17 cellular contexts compared by ENCODE assay signal in genomic region chr7:15972767-15973362, GRCh38.
DNase-seq lines count a peak whose midpoint lies in the region; FAIRE-seq and TF ChIP-seq lines count a peak whose summit lies in the region.
"Had no signal": no experiment of that assay in that cellular context is flagged by ENCODE, and none has a peak within 500 bp of the region (broad histone marks: within the 10 kb centered on the region; RNA-seq: fewer than 3 reads in every experiment).

No MANE protein-coding gene starts in this region.

- no peaks in the 10 kb centered on the region for H3K4me1 Mint-ChIP-seq in Caco-2 (ENCODE audit: low read depth, unreplicated experiment)
- H3K4me1 Mint-ChIP-seq: CD8-positive, alpha-beta memory T cell; stimulated activated naive CD8-positive, alpha-beta T cell treated with anti-CD3 and anti-CD28 coated beads, Interleukin-15, amount 100 ng/mL, for 72 hours had no signal

- 39% methylated on average over 4 of the region's 5 CpGs for WGBS in mesenchymal stem cell
- 54 to 71% (median 64%) methylated on average over 5 of the region's 5 CpGs for WGBS in small intestine, 3 donors

- no peaks in the 10 kb centered on the region for H3K79me1 ChIP-seq in mesenchymal stem cell (replicated peaks; ENCODE audit: low read length, poor library complexity, severe bottlenecking)

- H3K27me3 ChIP-seq in mesenchymal stem cell (ENCODE audit: control insufficient read depth in 1 of 2, insufficient read depth in 1 of 2, low read length in 2 of 2): no peaks in the 10 kb centered on the region
- H3K27me3 ChIP-seq in Caco-2 (replicated peaks; ENCODE audit: control insufficient read depth, insufficient read depth, low read length): no peaks in the 10 kb centered on the region
- no peaks in the 10 kb centered on the region for H3K27me3 ChIP-seq in small intestine (ENCODE audit: control insufficient read depth in 2 of 2, insufficient read depth in 2 of 2, low read length in 2 of 2)

- no peaks in the 10 kb centered on the region for H3K9me3 Mint-ChIP-seq in Caco-2 (ENCODE audit: unreplicated experiment)
- H3K9me3 Mint-ChIP-seq: CD8-positive, alpha-beta memory T cell had no signal

- H3K27ac ChIP-seq in mesenchymal stem cell (ENCODE audit: low read length, poor library complexity, severe bottlenecking): no peak overlapping the region
- no peak overlapping the region for H3K27ac ChIP-seq in small intestine (ENCODE audit: low read depth in 1 of 2, low read length in 1 of 2)

- peak overlapping the region; percentile 4 for H3K4me2 ChIP-seq in mesenchymal stem cell (ENCODE audit: low read length, poor library complexity, severe bottlenecking)

- no peak overlapping the region for H2BK12ac ChIP-seq in mesenchymal stem cell (ENCODE audit: low read length in 2 of 2)

- H3K9ac ChIP-seq in mesenchymal stem cell (ENCODE audit: low read length): no peak overlapping the region

- no peak overlapping the region for H2BK15ac ChIP-seq in mesenchymal stem cell (ENCODE audit: low read depth, poor library complexity, severe bottlenecking)

- H3K14ac ChIP-seq in mesenchymal stem cell (ENCODE audit: low read length in 2 of 2): no peak overlapping the region

- no peak overlapping the region for H4K8ac ChIP-seq in mesenchymal stem cell (ENCODE audit: low read length)

- no peak overlapping the region for H2AFZ ChIP-seq in mesenchymal stem cell (ENCODE audit: low read depth, low read length)

- H3K18ac ChIP-seq in mesenchymal stem cell (ENCODE audit: low read depth in 1 of 2, low read length in 2 of 2): no peak overlapping the region

- intact Hi-C loops in Caco-2 (cut with micrococcal nuclease; ENCODE audit: unreplicated experiment): no loop called here

- H3K4me3 Mint-ChIP-seq in Caco-2 (ENCODE audit: unreplicated experiment): no peak overlapping the region
- H3K4me3 Mint-ChIP-seq: CD8-positive, alpha-beta memory T cell; stimulated activated naive CD8-positive, alpha-beta T cell treated with anti-CD3 and anti-CD28 coated beads, Interleukin-15, amount 100 ng/mL, for 72 hours had no signal

- no peak overlapping the region for H2AK5ac ChIP-seq in mesenchymal stem cell (ENCODE audit: low read length, severe bottlenecking)

- H3K27me3 Mint-ChIP-seq in Caco-2 (ENCODE audit: insufficient read depth, unreplicated experiment): peaks cover 2% of the 10 kb centered on the region
- H3K27me3 Mint-ChIP-seq: CD8-positive, alpha-beta memory T cell had no signal

- H4K91ac ChIP-seq in mesenchymal stem cell (ENCODE audit: low read length): no peak overlapping the region

- no peak for FAIRE-seq in small intestine (lab: Jason Lieb, UNC)
- FAIRE-seq: frontal cortex had no signal

- H3K36me3 ChIP-seq in mesenchymal stem cell (ENCODE audit: control insufficient read depth in 1 of 2, insufficient read depth in 2 of 2, low read depth in 1 of 2, low read length in 2 of 2): no peaks in the 10 kb centered on the region
- no peaks in the 10 kb centered on the region for H3K36me3 ChIP-seq in Caco-2 (ENCODE audit: control insufficient read depth, insufficient read depth, low read length)
- H3K36me3 ChIP-seq in small intestine (ENCODE audit: control insufficient read depth in 2 of 2, insufficient read depth in 2 of 2, low read length in 2 of 2): no peaks in the 10 kb centered on the region

- no peak overlapping the region for H2BK5ac ChIP-seq in mesenchymal stem cell (ENCODE audit: low read depth, low read length, poor library complexity, severe bottlenecking)

- H3K36me3 Mint-ChIP-seq in Caco-2 (ENCODE audit: insufficient read depth, unreplicated experiment): no peaks in the 10 kb centered on the region
- H3K36me3 Mint-ChIP-seq: CD8-positive, alpha-beta memory T cell had no signal

- no TSS peak for BruUV-seq in Caco-2 (replicated peaks; lab: Mats Ljungman, UMichigan)

- CTCF ChIA-PET in Caco-2 (lab: Charles Lee): no interaction called here

- H3K4ac ChIP-seq in mesenchymal stem cell (ENCODE audit: low read depth in 1 of 2, low read length in 2 of 2): no peak overlapping the region

- DNase-seq in Daoy (ENCODE audit: low read depth) (peak; percentile 12), OCI-M1 (lab: John Stamatoyannopoulos, UW) (peak; percentile 6), epithelial cell of esophagus (ENCODE audit: low read depth) (peak; percentile 34), mesenchymal stem cell (peak; percentile 54), Caco-2 (no peak), small intestine (no peak)
- DNase-seq in stimulated activated CD4-positive, alpha-beta T cell treated with anti-CD3 and anti-CD28 coated beads, Interleukin-4, amount 100 ng/mL, for 4 hours: no peak
- DNase-seq in stimulated activated CD4-positive, alpha-beta T cell treated with anti-CD3 and anti-CD28 coated beads, Interleukin-4, amount 100 ng/mL, for 1 hour: no peak
- DNase-seq: activated CD4-positive, alpha-beta T cell treated with anti-CD3 and anti-CD28 coated beads, Interleukin-2, amount 50 U/mL, for 48 hours; activated effector memory CD4-positive, alpha-beta T cell treated with Interleukin-2 at 50 U/mL for 16 hours; CD8-positive, alpha-beta memory T cell; NCI-H1930; NK-92 treated with Interleukin-12 subunit alpha and Interleukin-12 subunit beta, amount 100 ng/mL, for 24 hours; occipital lobe; stimulated activated CD4-positive, alpha-beta T cell treated with anti-CD3 and anti-CD28 coated beads, Interleukin-2, amount 100 ng/mL, for 48 hours; stimulated activated naive CD8-positive, alpha-beta T cell treated with anti-CD3 and anti-CD28 coated beads, Interleukin-15, amount 100 ng/mL, for 72 hours had no signal

- H3K27ac Mint-ChIP-seq in Caco-2 (ENCODE audit: unreplicated experiment): no peak overlapping the region
- H3K27ac Mint-ChIP-seq: CD8-positive, alpha-beta memory T cell; stimulated activated naive CD8-positive, alpha-beta T cell treated with anti-CD3 and anti-CD28 coated beads, Interleukin-15, amount 100 ng/mL, for 72 hours had no signal

- no peak overlapping the region for H3K4me3 ChIP-seq in epithelial cell of esophagus (ENCODE audit: low read length)
- no peak overlapping the region for H3K4me3 ChIP-seq in mesenchymal stem cell (ENCODE audit: insufficient read depth in 1 of 2, low read depth in 1 of 2, low read length in 2 of 2)
- H3K4me3 ChIP-seq in Caco-2 (ENCODE audit: low read depth, low read length): no peak overlapping the region
- no peak overlapping the region for H3K4me3 ChIP-seq in small intestine (ENCODE audit: low read depth in 1 of 2, low read length in 2 of 2)

- POLR2A ChIA-PET in Caco-2 (lab: Charles Lee): no interaction called here

- no peak overlapping the region for H2BK120ac ChIP-seq in mesenchymal stem cell (ENCODE audit: low read depth, low read length)

- no peak for TF ChIP-seq CTCF in epithelial cell of esophagus (IDR thresholded peaks at IDR 0.05; ENCODE audit: insufficient read depth, low read depth, low read length, missing control alignments)
- TF ChIP-seq CTCF in Caco-2 (IDR thresholded peaks at IDR 0.05; ENCODE audit: insufficient read depth in 1 of 2, low read depth in 1 of 2, low read length in 1 of 2, severe bottlenecking in 1 of 2, unreplicated experiment in 1 of 2): no peak

- no peaks in the 10 kb centered on the region for H3K4me1 ChIP-seq in mesenchymal stem cell (ENCODE audit: control insufficient read depth, insufficient read depth, low read depth, low read length)
- H3K4me1 ChIP-seq in Caco-2: no peaks in the 10 kb centered on the region
- H3K4me1 ChIP-seq in small intestine (ENCODE audit: control insufficient read depth in 2 of 2, insufficient read depth in 1 of 2, low read depth in 1 of 2, low read length in 1 of 2): no peaks in the 10 kb centered on the region

- H3K9me3 ChIP-seq in mesenchymal stem cell (ENCODE audit: control insufficient read depth, low read length): no peaks in the 10 kb centered on the region
- H3K9me3 ChIP-seq in Caco-2: no peaks in the 10 kb centered on the region
- H3K9me3 ChIP-seq in small intestine (ENCODE audit: control insufficient read depth, low read depth): no peaks in the 10 kb centered on the region

- H3K23ac ChIP-seq in mesenchymal stem cell (ENCODE audit: low read length in 2 of 2): no peak overlapping the region

Comparison
In these comparisons a context has a peak if more than half of its experiments do, and no peak if none do; other contexts are left out.
1. DNase-seq: peak in Daoy (single experiment), OCI-M1 (single experiment), epithelial cell of esophagus (single experiment) and mesenchymal stem cell (single experiment); none in Caco-2 (0 of 2), stimulated activated CD4-positive, alpha-beta T cell treated with anti-CD3 and anti-CD28 coated beads, Interleukin-4, amount 100 ng/mL, for 4 hours (0 of 2), small intestine (single experiment) and stimulated activated CD4-positive, alpha-beta T cell treated with anti-CD3 and anti-CD28 coated beads, Interleukin-4, amount 100 ng/mL, for 1 hour (single experiment).